ENCODE assay signal across 10 cellular contexts in the genomic region with DNA sequence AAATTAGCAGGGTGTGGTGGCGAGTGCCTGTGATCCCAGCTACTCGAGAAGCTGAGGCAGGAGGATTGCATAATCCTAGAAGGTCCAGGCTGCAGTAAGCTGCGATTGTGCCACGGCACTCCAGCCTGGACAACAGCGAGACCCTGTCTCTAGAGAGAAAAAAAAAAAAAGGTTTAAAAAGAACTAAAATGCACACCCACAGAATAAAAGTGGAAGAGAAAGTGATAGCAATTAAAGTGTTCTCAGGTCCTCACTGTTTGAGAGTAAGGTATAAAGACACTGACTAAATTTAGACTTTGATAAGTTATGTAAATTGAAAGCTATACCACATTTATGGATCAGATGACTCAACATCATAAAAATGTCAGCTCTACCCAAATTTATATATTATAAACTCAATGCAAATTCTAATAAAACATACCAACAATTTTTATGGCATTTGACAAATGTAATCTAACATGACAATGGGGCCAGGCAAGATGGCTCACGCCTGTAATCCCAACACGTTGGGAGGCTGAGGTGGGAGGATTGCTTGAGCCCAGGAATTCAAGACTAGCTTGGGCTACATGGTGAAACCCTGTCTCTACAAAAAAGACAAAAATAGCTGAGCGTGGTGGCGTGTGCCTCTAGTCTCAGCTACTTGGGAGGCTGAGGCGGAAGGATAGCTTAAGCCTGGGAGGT. TPM values are rescaled to one million over a fixed set of nuclear protein-coding genes. Genes with fewer than 3 reads are reported as not detected.
DNase-seq lines count a peak whose midpoint lies in the region; ATAC-seq, FAIRE-seq and TF ChIP-seq lines count a peak whose summit lies in the region.
"Had no signal": no experiment of that assay in that cellular context is flagged by ENCODE, and none has a peak within 500 bp of the region (broad histone marks: within the 10 kb centered on the region; RNA-seq: fewer than 3 reads in every experiment).

No MANE protein-coding gene starts in this region.

- no peaks in the 10 kb centered on the region for H3K9me3 ChIP-seq in astrocyte (ENCODE audit: insufficient read depth, low read depth, low read length)
- H3K9me3 ChIP-seq: thyroid gland had no signal

- no peak overlapping the region for H2AFZ ChIP-seq in astrocyte (ENCODE audit: low read depth, low read length)

- DNase-seq in activated CD4-positive, alpha-beta T cell treated with anti-CD3 and anti-CD28 coated beads, Interleukin-2, amount 10 ng/mL, durations not matched to agents 7 days and 5 days, result no peak
- no peak for DNase-seq in activated CD4-positive, alpha-beta T cell treated with anti-CD3 and anti-CD28 coated beads for 1 hour
- DNase-seq in HT-29 (ENCODE audit: low spot score) (peak; percentile 29), astrocyte (ENCODE audit: low read depth) (no peak), HUDEP-2 (lab: John Stamatoyannopoulos, UW; ENCODE audit: unreplicated experiment in 76 of 76) (no peak), NCI-H2107 treated with DMSO at 0.1 percent for 48 hours (lab: John Stamatoyannopoulos, UW; ENCODE audit: unreplicated experiment) (no peak)
- DNase-seq in stimulated activated naive CD8-positive, alpha-beta T cell treated with anti-CD3 and anti-CD28 coated beads, Interleukin-15, Interleukin-2, amounts not matched to agents 100 U/mL and 50 U/mL, for 24 hours, result no peak
- DNase-seq in stimulated activated CD4-positive, alpha-beta T cell treated with anti-CD3 and anti-CD28 coated beads, Interleukin-4, amount 100 ng/mL, for 24 hours, result no peak
- DNase-seq: thyroid gland had no signal

- peak overlapping the region; percentile 77 for H3K27ac Mint-ChIP-seq in activated CD4-positive, alpha-beta T cell treated with anti-CD3 and anti-CD28 coated beads, Interleukin-2, amount 10 ng/mL, durations not matched to agents 7 days and 5 days
- peak overlapping the region; percentile 66 for H3K27ac Mint-ChIP-seq in astrocyte (ENCODE audit: unreplicated experiment)

- H3K4me1 Mint-ChIP-seq in activated CD4-positive, alpha-beta T cell treated with anti-CD3 and anti-CD28 coated beads, Interleukin-2, amount 10 ng/mL, durations not matched to agents 7 days and 5 days, result peaks cover 65% of the 10 kb centered on the region
- H3K4me1 Mint-ChIP-seq in astrocyte (ENCODE audit: low read depth, unreplicated experiment), result peaks cover 19% of the 10 kb centered on the region

- H3K9ac ChIP-seq in astrocyte (ENCODE audit: low read length), result no peak overlapping the region

- no peak for FAIRE-seq in astrocyte (lab: Jason Lieb, UNC)

- H3K4me3 ChIP-seq in astrocyte (ENCODE audit: insufficient read depth, low read depth, low read length), result no peak overlapping the region
- H3K4me3 ChIP-seq: thyroid gland had no signal

- peak; percentile 29 for ATAC-seq in stimulated activated naive CD8-positive, alpha-beta T cell treated with anti-CD3 and anti-CD28 coated beads, Interleukin-15, Interleukin-2, amounts not matched to agents 100 U/mL and 50 U/mL, for 24 hours

- CTCF ChIA-PET in activated CD4-positive, alpha-beta T cell treated with anti-CD3 and anti-CD28 coated beads, Interleukin-2, amount 10 ng/mL, durations not matched to agents 7 days and 5 days (lab: Charles Lee), result interaction anchor here (0.6 to 1.3 kb wide), 7 partner anchors 10 to 168 kb away, joined by 3 to 7 read pairs (median 3); a partner anchor contains a TSS

- H3K27me3 ChIP-seq in astrocyte (ENCODE audit: insufficient read depth, low read length), result no peaks in the 10 kb centered on the region
- H3K27me3 ChIP-seq: thyroid gland had no signal

- TF ChIP-seq CTCF in astrocyte (IDR thresholded peaks at IDR 0.05; ENCODE audit: insufficient read depth, low read depth, low read length), result no peak

- POLR2A ChIA-PET in activated CD4-positive, alpha-beta T cell treated with anti-CD3 and anti-CD28 coated beads, Interleukin-2, amount 10 ng/mL, durations not matched to agents 7 days and 5 days (lab: Charles Lee), result interaction anchor here (0.6 to 1.3 kb wide), 3 partner anchors 11 to 41 kb away, joined by 3 to 13 read pairs (median 4); a partner anchor contains a TSS

- H3K36me3 ChIP-seq in astrocyte (ENCODE audit: insufficient read depth, low read length), result no peaks in the 10 kb centered on the region
- H3K36me3 ChIP-seq: thyroid gland had no signal

- no peak overlapping the region for H3K4me2 ChIP-seq in astrocyte (ENCODE audit: low read length)

- no peaks in the 10 kb centered on the region for H3K27me3 Mint-ChIP-seq in activated CD4-positive, alpha-beta T cell treated with anti-CD3 and anti-CD28 coated beads, Interleukin-2, amount 10 ng/mL, durations not matched to agents 7 days and 5 days
- H3K27me3 Mint-ChIP-seq in astrocyte (ENCODE audit: low read depth, unreplicated experiment), result no peaks in the 10 kb centered on the region

- H3K4me3 Mint-ChIP-seq in activated CD4-positive, alpha-beta T cell treated with anti-CD3 and anti-CD28 coated beads, Interleukin-2, amount 10 ng/mL, durations not matched to agents 7 days and 5 days, result peak overlapping the region; percentile 26
- H3K4me3 Mint-ChIP-seq in astrocyte (ENCODE audit: unreplicated experiment), result no peak overlapping the region

- H3K4me1 ChIP-seq in astrocyte (ENCODE audit: insufficient read depth, low read length), result peaks cover 17% of the 10 kb centered on the region

- H3K27ac ChIP-seq in astrocyte (ENCODE audit: low read depth, low read length), result no peak overlapping the region
- H3K27ac ChIP-seq: thyroid gland had no signal

- H3K9me3 Mint-ChIP-seq in activated CD4-positive, alpha-beta T cell treated with anti-CD3 and anti-CD28 coated beads, Interleukin-2, amount 10 ng/mL, durations not matched to agents 7 days and 5 days, result no peaks in the 10 kb centered on the region
- peaks cover 4% of the 10 kb centered on the region for H3K9me3 Mint-ChIP-seq in astrocyte (ENCODE audit: unreplicated experiment)

- peaks cover 33% of the 10 kb centered on the region for H3K36me3 Mint-ChIP-seq in activated CD4-positive, alpha-beta T cell treated with anti-CD3 and anti-CD28 coated beads, Interleukin-2, amount 10 ng/mL, durations not matched to agents 7 days and 5 days (ENCODE audit: low read depth)
- H3K36me3 Mint-ChIP-seq in astrocyte (ENCODE audit: low read depth, unreplicated experiment), result peaks cover 22% of the 10 kb centered on the region

- peaks cover 93% of the 10 kb centered on the region for H3K79me2 ChIP-seq in astrocyte (ENCODE audit: insufficient read depth, low read length)

- peaks cover 65% of the 10 kb centered on the region for H4K20me1 ChIP-seq in astrocyte (ENCODE audit: insufficient read depth, low read length)

RNA-seq across cellular contexts. Expression of a gene that starts 11.8 kb away (rescaled TPM):
- 10 to 100 TPM; 34.8 to 38.8 TPM for total RNA-seq in activated CD4-positive, alpha-beta T cell treated with anti-CD3 and anti-CD28 coated beads, Interleukin-2, amount 10 ng/mL, durations not matched to agents 7 days and 5 days
- total RNA-seq in HT-29 (2014; rRNA removed; shearing (Covaris generic)), result 44.1 and 45.5 TPM in 2 replicates
- total RNA-seq in astrocyte, result 28.1 and 28.8 TPM in 2 replicates

RNA-seq across cellular contexts. Expression of a gene that starts 39.9 kb away (rescaled TPM):
- not detected for total RNA-seq in activated CD4-positive, alpha-beta T cell treated with anti-CD3 and anti-CD28 coated beads, Interleukin-2, amount 10 ng/mL, durations not matched to agents 7 days and 5 days
- not detected in 2 replicates for total RNA-seq in HT-29 (2014; rRNA removed; shearing (Covaris generic))
- total RNA-seq in astrocyte, result not detected in 2 replicates
- total RNA-seq: lower leg skin had no signal

RNA-seq across cellular contexts. Expression of a gene that starts 53.7 kb away (rescaled TPM):
- total RNA-seq in activated CD4-positive, alpha-beta T cell treated with anti-CD3 and anti-CD28 coated beads, Interleukin-2, amount 10 ng/mL, durations not matched to agents 7 days and 5 days, result not detected
- not detected in 2 replicates for total RNA-seq in HT-29 (2014; rRNA removed; shearing (Covaris generic))
- total RNA-seq in astrocyte, result 0.45 and 0.55 TPM in 2 replicates

RNA-seq across cellular contexts. Expression of a gene that starts 57.7 kb away (rescaled TPM):
- total RNA-seq in activated CD4-positive, alpha-beta T cell treated with anti-CD3 and anti-CD28 coated beads, Interleukin-2, amount 10 ng/mL, durations not matched to agents 7 days and 5 days, result not detected
- not detected in 2 replicates for total RNA-seq in HT-29 (2014; rRNA removed; shearing (Covaris generic))
- 0.16 TPM in 1 of 2 replicates, not detected in the other for total RNA-seq in astrocyte
